In genomic region chr11:10263929-10264328, GRCh38 we compare ENCODE assay signal across 18 cellular contexts. TPM values are rescaled to one million over a fixed set of nuclear protein-coding genes. Genes with fewer than 3 reads are reported as not detected.
DNase-seq lines count a peak whose midpoint lies in the region; ATAC-seq, FAIRE-seq and TF ChIP-seq lines count a peak whose summit lies in the region.
"Had no signal": no experiment of that assay in that cellular context is flagged by ENCODE, and none has a peak within 500 bp of the region (broad histone marks: within the 10 kb centered on the region; RNA-seq: fewer than 3 reads in every experiment).

No MANE protein-coding gene starts in this region.

- DNase-seq in A549 (ENCODE audit: low read depth in 1 of 2, low spot score in 1 of 2) (no peak), GM12892 (ENCODE audit: insufficient read length) (no peak), astrocyte (ENCODE audit: low read depth) (peak; percentile 84), iris pigment epithelial cell (ENCODE audit: low read depth) (peak; percentile 76), type B pancreatic cell (ENCODE audit: extremely low spot score, unreplicated experiment) (no peak)
- DNase-seq in activated naive CD4-positive, alpha-beta T cell treated with anti-CD3 and anti-CD28 coated beads, Interleukin-2, amount 50 U/mL, for 72 hours (ENCODE audit: low spot score in 2 of 2): no peak
- DNase-seq: activated naive CD4-positive, alpha-beta T cell treated with anti-CD3 and anti-CD28 coated beads for 36 hours; hippocampal formation; left ventricle myocardium superior; naive B cell; NCI-H1105; SHP77 had no signal

- TF ChIP-seq RAD21 in A549 (conservative IDR thresholded peaks at IDR 0.05 in 1 of 2, IDR thresholded peaks at IDR 0.05 in 1 of 2): no peak

- peaks cover 24% of the 10 kb centered on the region for H3K4me1 Mint-ChIP-seq in astrocyte (ENCODE audit: low read depth, unreplicated experiment)
- no peaks in the 10 kb centered on the region for H3K4me1 Mint-ChIP-seq in type B pancreatic cell (ENCODE audit: unreplicated experiment)
- H3K4me1 Mint-ChIP-seq: central memory CD8-positive, alpha-beta T cell; naive B cell had no signal

- no peak for TF ChIP-seq EP300 in A549 (IDR thresholded peaks at IDR 0.05)

- no peaks in the 10 kb centered on the region for H3K27me3 ChIP-seq in astrocyte (ENCODE audit: insufficient read depth, low read length)

- peaks cover 3% of the 10 kb centered on the region for H4K20me1 ChIP-seq in astrocyte (ENCODE audit: insufficient read depth, low read length)

- H3K79me2 ChIP-seq in astrocyte (ENCODE audit: insufficient read depth, low read length): peaks cover 14% of the 10 kb centered on the region

- POLR2A ChIA-PET in A549 (lab: Yijun Ruan, JAX): no interaction called here

- ATAC-seq in A549 (peak in 1 of 2 experiments; percentile 58; a peak in 3 of 6 replicates), GM21576 (IDR thresholded peaks at IDR 0.05; ENCODE audit: unreplicated experiment) (no peak), GM18517 (IDR thresholded peaks at IDR 0.05; ENCODE audit: unreplicated experiment) (no peak)
- no peak for ATAC-seq in activated naive CD4-positive, alpha-beta T cell treated with anti-CD3 and anti-CD28 coated beads, Interleukin-2, amount 50 U/mL, for 72 hours
- ATAC-seq: activated CD4-positive, CD25-positive, alpha-beta regulatory T cell treated with anti-CD3 and anti-CD28 coated beads, Interleukin-2, amount 50 U/mL, for 24 hours; HCT116; left ventricle myocardium superior had no signal

- no peak overlapping the region for H3K27ac ChIP-seq in A549
- H3K27ac ChIP-seq in astrocyte (ENCODE audit: low read depth, low read length): no peak overlapping the region

- H2AFZ ChIP-seq in astrocyte (ENCODE audit: low read depth, low read length): no peak overlapping the region

- H3K9me3 Mint-ChIP-seq in astrocyte (ENCODE audit: unreplicated experiment): no peaks in the 10 kb centered on the region
- H3K9me3 Mint-ChIP-seq in type B pancreatic cell: no peaks in the 10 kb centered on the region
- no peaks in the 10 kb centered on the region for H3K9me3 Mint-ChIP-seq in activated naive CD4-positive, alpha-beta T cell treated with anti-CD3 and anti-CD28 coated beads, Interleukin-2, amount 50 U/mL, for 72 hours
- H3K9me3 Mint-ChIP-seq: activated naive CD4-positive, alpha-beta T cell treated with anti-CD3 and anti-CD28 coated beads for 36 hours; central memory CD8-positive, alpha-beta T cell; naive B cell had no signal

- H3K9ac ChIP-seq in astrocyte (ENCODE audit: low read length): no peak overlapping the region

- H3K4me2 ChIP-seq in A549 (peak overlapping the region; percentile 19; the same call in 1 of the 3 replicates), astrocyte (ENCODE audit: low read length) (no peak overlapping the region)

- H3K4me3 ChIP-seq in A549: no peak overlapping the region
- H3K4me3 ChIP-seq in astrocyte (ENCODE audit: insufficient read depth, low read depth, low read length): no peak overlapping the region

- TF ChIP-seq CTCF in A549 (IDR thresholded peaks at IDR 0.05): no peak
- no peak for TF ChIP-seq CTCF in astrocyte (IDR thresholded peaks at IDR 0.05; ENCODE audit: insufficient read depth, low read depth, low read length)
- no peak for TF ChIP-seq CTCF in type B pancreatic cell (conservative IDR thresholded peaks at IDR 0.05)

- H3K4me1 ChIP-seq in A549 (peaks cover 26% of the 10 kb centered on the region), astrocyte (ENCODE audit: insufficient read depth, low read length) (peaks cover 6% of the 10 kb centered on the region)

- H3K27ac Mint-ChIP-seq in astrocyte (ENCODE audit: unreplicated experiment) (peak overlapping the region; percentile 11), type B pancreatic cell (no peak overlapping the region)
- H3K27ac Mint-ChIP-seq in activated naive CD4-positive, alpha-beta T cell treated with anti-CD3 and anti-CD28 coated beads, Interleukin-2, amount 50 U/mL, for 72 hours: no peak overlapping the region
- H3K27ac Mint-ChIP-seq: activated naive CD4-positive, alpha-beta T cell treated with anti-CD3 and anti-CD28 coated beads for 36 hours; naive B cell had no signal

- H3K36me3 ChIP-seq in astrocyte (ENCODE audit: insufficient read depth, low read length): no peaks in the 10 kb centered on the region

- H3K27me3 Mint-ChIP-seq in astrocyte (ENCODE audit: low read depth, unreplicated experiment) (no peaks in the 10 kb centered on the region), type B pancreatic cell (no peaks in the 10 kb centered on the region)
- H3K27me3 Mint-ChIP-seq: central memory CD8-positive, alpha-beta T cell; naive B cell had no signal

- TF ChIP-seq POLR2A in A549 (IDR thresholded peaks at IDR 0.05; ENCODE audit: low read length) (no peak), GM12892 (IDR thresholded peaks at IDR 0.05; ENCODE audit: low read depth, low read length) (no peak)

- H3K36me3 Mint-ChIP-seq in astrocyte (ENCODE audit: low read depth, unreplicated experiment) (no peaks in the 10 kb centered on the region), type B pancreatic cell (no peaks in the 10 kb centered on the region)
- H3K36me3 Mint-ChIP-seq in activated naive CD4-positive, alpha-beta T cell treated with anti-CD3 and anti-CD28 coated beads, Interleukin-2, amount 50 U/mL, for 72 hours: no peaks in the 10 kb centered on the region

- H3K4me3 Mint-ChIP-seq in astrocyte (ENCODE audit: unreplicated experiment) (no peak overlapping the region), type B pancreatic cell (no peak overlapping the region)
- H3K4me3 Mint-ChIP-seq: activated naive CD4-positive, alpha-beta T cell treated with anti-CD3 and anti-CD28 coated beads for 36 hours; central memory CD8-positive, alpha-beta T cell; naive B cell had no signal

- FAIRE-seq in A549 (lab: Jason Lieb, UNC) (no peak), GM12892 (lab: Jason Lieb, UNC) (peak; percentile 77), astrocyte (lab: Jason Lieb, UNC) (peak; percentile 75)
- FAIRE-seq: D721Med had no signal

- CTCF ChIA-PET in A549 (lab: Yijun Ruan, JAX): no interaction called here

- H3K9me3 ChIP-seq in A549 (no peaks in the 10 kb centered on the region), astrocyte (ENCODE audit: insufficient read depth, low read depth, low read length) (no peaks in the 10 kb centered on the region)

TF ChIP-seq in A549, 52 proteins besides CTCF, POLR2A, EP300 and RAD21 (continues in another document):
- TF ChIP-seq ZSCAN20 (CRISPR knock-in tag; IDR thresholded peaks at IDR 0.05) (no peak), ATOH8 (CRISPR knock-in tag; IDR thresholded peaks at IDR 0.05; ENCODE audit: low read depth) (no peak), RARB (CRISPR knock-in tag; IDR thresholded peaks at IDR 0.05) (no peak), REST (IDR thresholded peaks at IDR 0.05) (no peak), SREBF2 (IDR thresholded peaks at IDR 0.05) (no peak)

RNA-seq across cellular contexts. Expression of gene SBF2, which starts 30.1 kb away (rescaled TPM):
- polyA plus RNA-seq in A549 (2011; rRNA removed): 49.6 and 59.0 TPM in 2 replicates
- 12.9 and 14.6 TPM in 2 replicates for polyA plus RNA-seq in A549 (2012; cell fraction: cytosol; rRNA removed)
- 15.8 and 20.3 TPM in 2 replicates for polyA plus RNA-seq in A549 (2012; cell fraction: nucleus; rRNA removed)
- 11.1 to 12.5 TPM (median 11.9 TPM) in 3 replicates for polyA plus RNA-seq in A549 (2017; fragmentation: RNase III; extraction: RNeasy Plus Mini Kit Qiagen cat#74134 plus additional on column Dnase treatment)
- 62.9 and 71.0 TPM in 2 replicates for polyA minus RNA-seq in A549 (2011; rRNA and poly(A)+ RNA removed)
- polyA plus RNA-seq in GM12892 (2012; ENCODE audit: missing spikeins): 6.9 TPM
- total RNA-seq in astrocyte: 43.7 and 50.0 TPM in 2 replicates
- total RNA-seq in type B pancreatic cell (ENCODE audit: low replicate concordance): 30.4 and 39.5 TPM in 2 replicates
- 10 to 100 TPM; 17.8 to 33.2 TPM for total RNA-seq in activated naive CD4-positive, alpha-beta T cell treated with anti-CD3 and anti-CD28 coated beads, Interleukin-2, amount 50 U/mL, for 72 hours

RNA-seq across cellular contexts. Expression of gene ADM, which starts 40.9 kb away (rescaled TPM):
- polyA plus RNA-seq in A549 (2011; rRNA removed) (69.4 and 72.1 TPM in 2 replicates), A549 (2017; fragmentation: RNase III; extraction: RNeasy Plus Mini Kit Qiagen cat#74134 plus additional on column Dnase treatment) (65.8 to 91.3 TPM (median 66.3 TPM) in 3 replicates)
- 212 and 216 TPM in 2 replicates for polyA plus RNA-seq in A549 (2012; cell fraction: cytosol; rRNA removed)
- polyA plus RNA-seq in A549 (2012; cell fraction: nucleus; rRNA removed): 370 and 459 TPM in 2 replicates
- 75.4 and 88.9 TPM in 2 replicates for polyA minus RNA-seq in A549 (2011; rRNA and poly(A)+ RNA removed)
- polyA plus RNA-seq in GM12892 (2012; ENCODE audit: missing spikeins): 10.1 TPM
- total RNA-seq in astrocyte (75.9 and 78.7 TPM in 2 replicates), type B pancreatic cell (ENCODE audit: low replicate concordance) (28.8 and 67.2 TPM in 2 replicates)
- total RNA-seq in activated naive CD4-positive, alpha-beta T cell treated with anti-CD3 and anti-CD28 coated beads, Interleukin-2, amount 50 U/mL, for 72 hours: 10 to 100 TPM in 1 of 2 donors, under 1 TPM in 1; 0.57 to 33.6 TPM

Comparison
In these comparisons a context has a peak if more than half of its experiments do, and no peak if none do; other contexts are left out.
1. DNase-seq: peak in astrocyte (single experiment) and iris pigment epithelial cell (single experiment); none in A549 (0 of 2), GM12892 (single experiment), type B pancreatic cell (single experiment) and activated naive CD4-positive, alpha-beta T cell treated with anti-CD3 and anti-CD28 coated beads, Interleukin-2, amount 50 U/mL, for 72 hours (0 of 2).